In genomic region chr7:16023046-16023445, GRCh38 we compare ENCODE assay signal across 24 cellular contexts.
A peak's percentile ranks its signal among the peaks of the same experiment; 100 is the strongest.
DNase-seq lines count a peak whose midpoint lies in the region; ATAC-seq, FAIRE-seq and TF ChIP-seq lines count a peak whose summit lies in the region.
"Had no signal": no experiment of that assay in that cellular context is flagged by ENCODE, and none has a peak within 500 bp of the region (broad histone marks: within the 10 kb centered on the region; RNA-seq: fewer than 3 reads in every experiment).

No MANE protein-coding gene starts in this region.

- FAIRE-seq in endothelial cell of umbilical vein (lab: Jason Lieb, UNC), result no peak
- FAIRE-seq: A204.1, D721Med, GM12891, GM18507 had no signal

- TF ChIP-seq CTCF in GM23338 (conservative IDR thresholded peaks at IDR 0.05; ENCODE audit: low read depth in 2 of 2), result no peak
- TF ChIP-seq CTCF in WTC11 (IDR thresholded peaks at IDR 0.05), result no peak
- TF ChIP-seq CTCF in endothelial cell of umbilical vein (IDR thresholded peaks at IDR 0.05; ENCODE audit: extremely low read depth in 1 of 2, insufficient read depth in 1 of 2, low read depth in 1 of 2, low read length in 2 of 2), result no peak
- no peak for TF ChIP-seq CTCF in nephron (IDR thresholded peaks at IDR 0.05; ENCODE audit: unreplicated experiment in 3 of 3)
- TF ChIP-seq CTCF in SK-N-SH (IDR thresholded peaks at IDR 0.05), result no peak

- H3K36me3 Mint-ChIP-seq in GM23338 (ENCODE audit: low read depth) (no peaks in the 10 kb centered on the region), WTC11 (no peaks in the 10 kb centered on the region), nephron (ENCODE audit: low read depth) (no peaks in the 10 kb centered on the region)
- H3K36me3 Mint-ChIP-seq: CD14-positive monocyte; CD8-positive, alpha-beta memory T cell had no signal

- H3K9me1 ChIP-seq in endothelial cell of umbilical vein (replicated peaks; ENCODE audit: control insufficient read depth, extremely low read depth, insufficient read depth, low read length), result no peaks in the 10 kb centered on the region

- no TSS peak for BruUV-seq in endothelial cell of umbilical vein (replicated peaks; lab: Mats Ljungman, UMichigan)

- H3K9me3 ChIP-seq in endothelial cell of umbilical vein (replicated peaks; ENCODE audit: control insufficient read depth, insufficient read depth, low read length) (no peaks in the 10 kb centered on the region), SK-N-SH (no peaks in the 10 kb centered on the region)
- H3K9me3 ChIP-seq: BE2C; BLaER1 treated with 17β-estradiol and CSF1 and Interleukin-3, amounts not matched to agents 10 nM and 100 nM; HAP-1 had no signal

- TF ChIP-seq EP300 in SK-N-SH (IDR thresholded peaks at IDR 0.05; ENCODE audit: borderline replicate concordance in 1 of 2, low read depth in 1 of 2, low read length in 1 of 2), result no peak

- POLR2A ChIA-PET in WTC11 (lab: Charles Lee), result no interaction called here
- POLR2A ChIA-PET in endothelial cell of umbilical vein (lab: Charles Lee), result no interaction called here
- POLR2A ChIA-PET in SK-N-SH (lab: Yijun Ruan, JAX), result no interaction called here

- DNase-seq in GM23338 (ENCODE audit: low spot score), result no peak
- no peak for DNase-seq in WTC11 (ENCODE audit: low spot score)
- peak; percentile 72 for DNase-seq in endothelial cell of umbilical vein (ENCODE audit: low read depth, low spot score)
- DNase-seq in DMS114 treated with DMSO at 0.1 percent for 48 hours (lab: John Stamatoyannopoulos, UW; ENCODE audit: unreplicated experiment), result no peak
- no peak for DNase-seq in SK-N-SH
- no peak for DNase-seq in HCEC 1CT
- DNase-seq: AML-193; BE2C; CD4-positive, alpha-beta T cell; CD8-positive, alpha-beta memory T cell; DMS 273 treated with DMSO at 0.1 percent for 48 hours; DMS53; DMS79 treated with DMSO at 0.1 percent for 48 hours; GF-D8; GOT3 had no signal

- no peaks in the 10 kb centered on the region for H3K9me3 Mint-ChIP-seq in GM23338
- H3K9me3 Mint-ChIP-seq in WTC11, result no peaks in the 10 kb centered on the region
- no peaks in the 10 kb centered on the region for H3K9me3 Mint-ChIP-seq in nephron

- no peak for TF ChIP-seq RAD21 in SK-N-SH (IDR thresholded peaks at IDR 0.05; ENCODE audit: low read length)

- H3K36me3 ChIP-seq in GM23338 (ENCODE audit: insufficient read depth) (no peaks in the 10 kb centered on the region), endothelial cell of umbilical vein (ENCODE audit: control insufficient read depth in 2 of 2, extremely low read depth in 1 of 2, insufficient read depth in 2 of 2, low read length in 2 of 2) (no peaks in the 10 kb centered on the region), SK-N-SH (replicated peaks in 1 of 2; ENCODE audit: control insufficient read depth in 1 of 2, insufficient read depth in 2 of 2, low read length in 1 of 2) (no peaks in the 10 kb centered on the region)
- H3K36me3 ChIP-seq: BE2C; BLaER1 treated with 17β-estradiol and CSF1 and Interleukin-3, amounts not matched to agents 10 nM and 100 nM; HAP-1 had no signal

- no peak overlapping the region for H3K4me3 Mint-ChIP-seq in GM23338
- H3K4me3 Mint-ChIP-seq in WTC11, result no peak overlapping the region
- H3K4me3 Mint-ChIP-seq in nephron, result no peak overlapping the region
- H3K4me3 Mint-ChIP-seq: CD14-positive monocyte; CD4-positive, alpha-beta T cell; CD8-positive, alpha-beta memory T cell had no signal

- dilution Hi-C loops in endothelial cell of umbilical vein (cut with MboI; ENCODE audit: extremely low pct_ligation_motif_present, low sequenced_read_pairs), result no loop called here

- intact Hi-C loops in endothelial cell of umbilical vein (cut with micrococcal nuclease), result no loop called here

- H3K27me3 Mint-ChIP-seq in GM23338 (ENCODE audit: insufficient read depth, low read depth, poor library complexity) (no peaks in the 10 kb centered on the region), WTC11 (ENCODE audit: low read depth) (no peaks in the 10 kb centered on the region), nephron (ENCODE audit: low read depth) (no peaks in the 10 kb centered on the region)
- H3K27me3 Mint-ChIP-seq: CD4-positive, alpha-beta T cell had no signal

- H3K79me2 ChIP-seq in GM23338 (replicated peaks; ENCODE audit: insufficient read depth), result no peaks in the 10 kb centered on the region
- H3K79me2 ChIP-seq in endothelial cell of umbilical vein (ENCODE audit: control insufficient read depth, insufficient read depth, low read length), result no peaks in the 10 kb centered on the region
- no peaks in the 10 kb centered on the region for H3K79me2 ChIP-seq in SK-N-SH (ENCODE audit: insufficient read depth)

- H3K27ac ChIP-seq in GM23338 (ENCODE audit: low read depth) (no peak overlapping the region), endothelial cell of umbilical vein (ENCODE audit: insufficient read depth, low read depth, low read length) (no peak overlapping the region), SK-N-SH (ENCODE audit: low read depth in 2 of 2, low read length in 1 of 2) (no peak overlapping the region)
- H3K27ac ChIP-seq: 22Rv1; BLaER1 treated with 17β-estradiol and CSF1 and Interleukin-3, amounts not matched to agents 10 nM and 100 nM had no signal

- H3K27me3 ChIP-seq in GM23338 (ENCODE audit: insufficient read depth) (no peaks in the 10 kb centered on the region), endothelial cell of umbilical vein (ENCODE audit: control insufficient read depth in 2 of 2, insufficient read depth in 2 of 2, low read length in 2 of 2) (no peaks in the 10 kb centered on the region), SK-N-SH (ENCODE audit: insufficient read depth) (no peaks in the 10 kb centered on the region; the same call in 1 of the 2 replicates)
- H3K27me3 ChIP-seq: BLaER1 treated with 17β-estradiol and CSF1 and Interleukin-3, amounts not matched to agents 10 nM and 100 nM had no signal

- H3F3A ChIP-seq in GM23338 (replicated peaks; ENCODE audit: low read depth), result no peaks in the 10 kb centered on the region
- peaks cover 6% of the 10 kb centered on the region for H3F3A ChIP-seq in SK-N-SH (replicated peaks; ENCODE audit: insufficient read depth)

- H4K20me1 ChIP-seq in GM23338 (replicated peaks; ENCODE audit: insufficient read depth) (no peaks in the 10 kb centered on the region), endothelial cell of umbilical vein (replicated peaks; ENCODE audit: control insufficient read depth, extremely low read depth, insufficient read depth, low read length) (no peaks in the 10 kb centered on the region), SK-N-SH (ENCODE audit: insufficient read depth) (no peaks in the 10 kb centered on the region)
- H4K20me1 ChIP-seq: BLaER1 treated with 17β-estradiol and CSF1 and Interleukin-3, amounts not matched to agents 10 nM and 100 nM had no signal

- peak overlapping the region; percentile 58; the same call in 1 of the 2 replicates for H3K27ac Mint-ChIP-seq in GM23338
- peak overlapping the region; percentile 9; the same call in 1 of the 2 replicates for H3K27ac Mint-ChIP-seq in WTC11
- peak overlapping the region in 2 of 3 experiments; percentile 64 to 74 for H3K27ac Mint-ChIP-seq in nephron
- H3K27ac Mint-ChIP-seq: CD14-positive monocyte; CD4-positive, alpha-beta T cell; CD8-positive, alpha-beta memory T cell had no signal

- H2AFZ ChIP-seq in GM23338, result no peak overlapping the region
- no peak overlapping the region for H2AFZ ChIP-seq in endothelial cell of umbilical vein (ENCODE audit: low read depth, low read length)
- H2AFZ ChIP-seq in SK-N-SH (ENCODE audit: low read depth), result no peak overlapping the region

- 3% methylated on average over 2 of the region's 2 CpGs for WGBS in SK-N-SH (ENCODE audit: low lambda C conversion rate)

- 0 out of 2 replicates have a peak, but pooled peaks cover 4% of the 10 kb centered on the region for H3K4me1 ChIP-seq in GM23338 (ENCODE audit: insufficient read depth)
- H3K4me1 ChIP-seq in endothelial cell of umbilical vein (ENCODE audit: control insufficient read depth, extremely low read depth, insufficient read depth, low read length), result peaks cover 11% of the 10 kb centered on the region
- no peaks in the 10 kb centered on the region for H3K4me1 ChIP-seq in SK-N-SH (ENCODE audit: control insufficient read depth in 1 of 2, insufficient read depth in 2 of 2, low read depth in 1 of 2, low read length in 1 of 2)
- H3K4me1 ChIP-seq: BE2C, HAP-1 had no signal

- H3K4me3 ChIP-seq in GM23338, result no peak overlapping the region
- H3K4me3 ChIP-seq in endothelial cell of umbilical vein (replicated peaks in 1 of 3; ENCODE audit: insufficient read depth in 1 of 3, low read depth in 1 of 3, low read length in 3 of 3), result no peak overlapping the region
- H3K4me3 ChIP-seq in SK-N-SH (ENCODE audit: low read depth in 2 of 2, low read length in 1 of 2), result no peak overlapping the region
- H3K4me3 ChIP-seq: BLaER1 treated with 17β-estradiol and CSF1 and Interleukin-3, amounts not matched to agents 10 nM and 100 nM; HAP-1 had no signal

- H3K9me2 ChIP-seq in GM23338 (ENCODE audit: insufficient read depth), result no peaks in the 10 kb centered on the region
- no peaks in the 10 kb centered on the region for H3K9me2 ChIP-seq in SK-N-SH

- TF ChIP-seq POLR2A in endothelial cell of umbilical vein (IDR thresholded peaks at IDR 0.05; ENCODE audit: low read depth, low read length), result no peak

- ATAC-seq in GM23338 (no peak), WTC11 (no peak)

- no peak overlapping the region for H3K9ac ChIP-seq in endothelial cell of umbilical vein (replicated peaks; ENCODE audit: extremely low read depth, insufficient read depth, low read length)
- no peak overlapping the region for H3K9ac ChIP-seq in SK-N-SH
- H3K9ac ChIP-seq: BLaER1 treated with 17β-estradiol and CSF1 and Interleukin-3, amounts not matched to agents 10 nM and 100 nM had no signal

- H3K4me1 Mint-ChIP-seq in GM23338 (peaks cover 18% of the 10 kb centered on the region), WTC11 (peaks cover 11% of the 10 kb centered on the region), nephron (peaks cover 67% of the 10 kb centered on the region)
- H3K4me1 Mint-ChIP-seq: CD14-positive monocyte; CD8-positive, alpha-beta memory T cell had no signal

- H3K4me2 ChIP-seq in GM23338, result no peak overlapping the region
- H3K4me2 ChIP-seq in endothelial cell of umbilical vein (ENCODE audit: insufficient read depth, low read length), result no peak overlapping the region
- H3K4me2 ChIP-seq in SK-N-SH, result no peak overlapping the region

- CTCF ChIA-PET in WTC11 (lab: Charles Lee), result no interaction called here
- CTCF ChIA-PET in endothelial cell of umbilical vein (lab: Charles Lee), result interaction anchor here (1.1 kb wide), 1 partner anchor 27 kb away, joined by 3 read pairs; no protein-coding TSS in a partner anchor
- CTCF ChIA-PET in SK-N-SH (lab: Yijun Ruan, JAX), result no interaction called here

TF ChIP-seq in GM23338, 12 proteins besides CTCF, POLR2A, EP300 and RAD21 (continues in another document):
- TF ChIP-seq CREB1 (CRISPR knock-in tag; IDR thresholded peaks at IDR 0.05; ENCODE audit: low read depth), result no peak

TF ChIP-seq in WTC11, 78 proteins besides CTCF, POLR2A, EP300 and RAD21 (continues in another document):
- TF ChIP-seq JAZF1 (CRISPR knock-in tag; IDR thresholded peaks at IDR 0.05), result no peak

TF ChIP-seq in endothelial cell of umbilical vein, 7 proteins besides CTCF, POLR2A, EP300 and RAD21 (continues in another document):
- no peak for TF ChIP-seq EZH2 (IDR thresholded peaks at IDR 0.05; ENCODE audit: borderline replicate concordance, low read depth, low read length, severe bottlenecking)

Comparison
In these comparisons a context has a peak if more than half of its experiments do, and no peak if none do; other contexts are left out.
1. H3K27ac Mint-ChIP-seq: peak in every context shown above with its lines; median percentile 69 in nephron; 58 in GM23338; 9 in WTC11.